Comparison of ENCODE assay signal across 9 cellular contexts in the genomic region with DNA sequence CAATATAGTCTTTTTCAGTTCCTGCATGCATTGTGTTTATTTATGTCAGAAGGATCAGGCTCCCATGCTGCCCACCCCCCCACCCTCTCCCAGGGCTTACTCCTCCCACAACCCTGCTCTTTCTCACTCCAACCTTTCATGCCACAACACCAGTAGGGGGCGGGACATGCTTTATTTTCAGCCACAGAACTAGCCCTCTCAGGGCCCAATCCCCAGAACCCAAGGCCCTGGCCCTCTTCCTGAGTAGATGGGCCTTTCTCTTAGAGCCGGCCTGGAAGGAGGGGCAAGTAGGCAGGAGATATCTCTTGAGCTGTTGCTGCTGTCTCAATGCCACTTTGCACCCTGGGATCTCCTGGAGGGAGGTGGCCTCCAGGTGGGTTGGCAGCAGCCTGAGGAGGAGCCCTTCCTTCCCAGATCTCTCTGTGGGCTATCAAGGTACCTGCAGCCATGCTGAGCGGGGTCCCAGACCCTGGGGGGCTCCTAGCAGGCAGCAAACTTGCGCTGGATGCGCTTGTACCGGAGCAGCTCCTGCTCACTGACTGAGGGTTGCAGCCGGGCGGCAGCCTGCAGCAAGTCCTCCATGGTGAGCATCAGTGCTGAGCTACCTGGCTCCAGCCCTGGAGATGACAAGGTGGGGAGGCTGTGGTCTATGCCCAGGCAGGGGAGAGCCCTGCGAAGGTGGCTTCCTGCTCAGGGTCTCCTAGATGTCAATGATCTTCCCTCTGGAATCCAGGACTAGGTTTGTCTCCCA. TPM values are rescaled to one million over a fixed set of nuclear protein-coding genes. Genes with fewer than 3 reads are reported as not detected.
DNase-seq lines count a peak whose midpoint lies in the region; ATAC-seq and TF ChIP-seq lines count a peak whose summit lies in the region.
"Had no signal": no experiment of that assay in that cellular context is flagged by ENCODE, and none has a peak within 500 bp of the region (broad histone marks: within the 10 kb centered on the region; RNA-seq: fewer than 3 reads in every experiment).

No MANE protein-coding gene starts in this region.

- no peak overlapping the region for H3K27ac ChIP-seq in DND-41 (ENCODE audit: low read length)
- no peak overlapping the region for H3K27ac ChIP-seq in VCaP
- H3K27ac ChIP-seq: upper lobe of left lung had no signal

- peaks cover 5% of the 10 kb centered on the region for H3K36me3 Mint-ChIP-seq in glutamatergic neuron (ENCODE audit: unreplicated experiment)

- TF ChIP-seq CTCF in DND-41 (IDR thresholded peaks at IDR 0.05; ENCODE audit: borderline replicate concordance, extremely low read depth, low read length, poor library complexity, severe bottlenecking) (peak; percentile 57), VCaP (conservative IDR thresholded peaks at IDR 0.05) (peak; percentile 27), glutamatergic neuron (IDR thresholded peaks at IDR 0.05; ENCODE audit: partially characterized antibody, unreplicated experiment) (peak; percentile 41)

- H3K4me2 ChIP-seq in DND-41 (ENCODE audit: insufficient read depth, low read length), result no peak overlapping the region

- H3K27me3 ChIP-seq in DND-41 (ENCODE audit: insufficient read depth, low read length, poor library complexity), result no peaks in the 10 kb centered on the region

- no peak overlapping the region for H3K9ac ChIP-seq in DND-41 (ENCODE audit: low read depth, low read length)

- no peaks in the 10 kb centered on the region for H3K9me3 ChIP-seq in DND-41 (ENCODE audit: insufficient read depth, low read length, severe bottlenecking)
- H3K9me3 ChIP-seq: upper lobe of left lung had no signal

- no peak overlapping the region for H3K4me3 Mint-ChIP-seq in glutamatergic neuron (ENCODE audit: unreplicated experiment)

- peaks cover 16% of the 10 kb centered on the region for H3K27me3 Mint-ChIP-seq in glutamatergic neuron (ENCODE audit: unreplicated experiment)

- H3K36me3 ChIP-seq in DND-41 (ENCODE audit: insufficient read depth, low read length), result peaks cover 46% of the 10 kb centered on the region

- DNase-seq in DND-41 (peak; percentile 58), HuH-7 (ENCODE audit: low spot score) (peak; percentile 48), glutamatergic neuron (peak; percentile 58), cardiac septum (ENCODE audit: low spot score) (no peak)

- H3K27ac Mint-ChIP-seq in glutamatergic neuron (ENCODE audit: unreplicated experiment), result no peak overlapping the region

- no peaks in the 10 kb centered on the region for H4K20me1 ChIP-seq in DND-41 (ENCODE audit: insufficient read depth, low read length)

- H3K9me3 Mint-ChIP-seq in glutamatergic neuron (ENCODE audit: unreplicated experiment), result no peaks in the 10 kb centered on the region

- H3K4me1 Mint-ChIP-seq in glutamatergic neuron (ENCODE audit: low read depth, unreplicated experiment), result peaks cover 9% of the 10 kb centered on the region

- ATAC-seq in DND-41 (ENCODE audit: insufficient read depth, low read depth) (peak; percentile 80), GM18505 (IDR thresholded peaks at IDR 0.05; ENCODE audit: unreplicated experiment) (no peak), HG02571 (IDR thresholded peaks at IDR 0.05; ENCODE audit: unreplicated experiment) (no peak), GM19023 (IDR thresholded peaks at IDR 0.05; ENCODE audit: unreplicated experiment) (no peak)

- no peak for TF ChIP-seq POLR2A in GM18505 (IDR thresholded peaks at IDR 0.05; ENCODE audit: borderline replicate concordance, extremely low read depth, insufficient read depth, insufficient read length)

- intact Hi-C loops in cardiac septum (cut with DNase I), result no loop called here

- no peak overlapping the region for H3K4me3 ChIP-seq in DND-41 (ENCODE audit: low read depth in 1 of 2, low read length in 2 of 2)
- H3K4me3 ChIP-seq: upper lobe of left lung had no signal

- no peak overlapping the region for H2AFZ ChIP-seq in DND-41 (ENCODE audit: low read depth, low read length)

- no peaks in the 10 kb centered on the region for H3K4me1 ChIP-seq in DND-41 (ENCODE audit: insufficient read depth, low read length)

- no peaks in the 10 kb centered on the region for H3K79me2 ChIP-seq in DND-41 (ENCODE audit: insufficient read depth, low read length)

RNA-seq across cellular contexts. Expression of gene GNMT, which starts 3.5 kb away (rescaled TPM):
- 0.54 TPM for total RNA-seq in glutamatergic neuron (ENCODE audit: unreplicated experiment)
- total RNA-seq in cardiac septum, result 0.30 TPM

RNA-seq across cellular contexts. Expression of gene PEX6, which starts 15.0 kb away (rescaled TPM):
- total RNA-seq in glutamatergic neuron (ENCODE audit: unreplicated experiment) (13.8 TPM), cardiac septum (14.6 TPM)

RNA-seq across cellular contexts. Expression of gene PPP2R5D, which starts 20.3 kb away (rescaled TPM):
- total RNA-seq in glutamatergic neuron (ENCODE audit: unreplicated experiment), result 59.1 TPM
- 25.3 TPM for total RNA-seq in cardiac septum

RNA-seq across cellular contexts. Expression of gene CNPY3, which starts 34.8 kb away (rescaled TPM):
- 36.8 TPM for total RNA-seq in glutamatergic neuron (ENCODE audit: unreplicated experiment)
- total RNA-seq in cardiac septum, result 19.8 TPM

RNA-seq across cellular contexts. Expression of gene PTCRA, which starts 48.2 kb away (rescaled TPM):
- total RNA-seq in glutamatergic neuron (ENCODE audit: unreplicated experiment) (not detected), cardiac septum (not detected)
